In the genomic region with DNA sequence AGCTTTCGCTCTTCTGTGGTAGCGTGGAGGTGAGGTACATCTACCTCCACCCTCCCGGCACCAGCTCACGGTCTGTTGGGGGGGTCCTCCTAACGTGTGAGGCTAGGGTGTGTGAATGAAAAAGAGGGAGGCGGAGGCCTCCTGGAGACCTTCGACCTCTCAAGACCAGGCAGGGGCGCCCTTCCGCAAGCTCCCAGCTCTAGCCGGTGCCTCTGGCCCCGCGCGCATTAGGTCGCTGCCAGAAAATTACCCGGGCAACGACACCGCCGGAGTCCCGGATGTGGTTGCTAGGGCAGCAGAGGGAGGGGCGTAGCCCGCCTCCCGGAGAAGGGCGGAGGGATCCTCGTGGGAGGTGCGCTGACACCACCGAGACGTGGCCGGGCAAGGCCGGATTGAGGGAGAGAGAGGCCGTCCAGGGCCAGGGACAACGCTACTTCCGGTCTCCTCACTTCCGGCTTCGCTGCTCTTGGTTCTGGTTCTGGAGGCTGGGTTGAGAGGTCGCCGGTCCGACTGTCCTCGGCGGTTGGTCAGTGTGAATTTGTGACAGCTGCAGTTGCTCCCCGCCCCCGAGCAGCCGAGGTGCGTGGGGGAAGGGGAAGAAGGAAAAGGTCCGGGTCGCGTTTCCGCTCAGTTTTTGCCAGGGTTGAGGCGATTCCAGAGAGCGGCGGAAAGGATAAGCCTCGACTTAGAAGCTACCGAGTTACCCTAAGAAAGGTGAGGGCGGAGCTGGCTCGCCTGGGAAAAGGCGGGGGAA, we compare ENCODE assay signal across 1 cellular context.
TF ChIP-seq lines count a peak whose summit lies in the region.

A gene with protein sequence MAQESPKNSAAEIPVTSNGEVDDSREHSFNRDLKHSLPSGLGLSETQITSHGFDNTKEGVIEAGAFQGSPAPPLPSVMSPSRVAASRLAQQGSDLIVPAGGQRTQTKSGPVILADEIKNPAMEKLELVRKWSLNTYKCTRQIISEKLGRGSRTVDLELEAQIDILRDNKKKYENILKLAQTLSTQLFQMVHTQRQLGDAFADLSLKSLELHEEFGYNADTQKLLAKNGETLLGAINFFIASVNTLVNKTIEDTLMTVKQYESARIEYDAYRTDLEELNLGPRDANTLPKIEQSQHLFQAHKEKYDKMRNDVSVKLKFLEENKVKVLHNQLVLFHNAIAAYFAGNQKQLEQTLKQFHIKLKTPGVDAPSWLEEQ (plus strand): TSS at position 442 of the 754 bp plus-strand sequence. CDS start 49,680 bp downstream, outside the sequence.
Gene TIGD4 (minus strand): TSS at position 218 of the 754 bp plus-strand sequence. CDS start 8,726 bp downstream, outside the sequence.

TF ChIP-seq in GM23338, 12 proteins besides CTCF, POLR2A, EP300 and RAD21:
- TF ChIP-seq, protein P1, sequence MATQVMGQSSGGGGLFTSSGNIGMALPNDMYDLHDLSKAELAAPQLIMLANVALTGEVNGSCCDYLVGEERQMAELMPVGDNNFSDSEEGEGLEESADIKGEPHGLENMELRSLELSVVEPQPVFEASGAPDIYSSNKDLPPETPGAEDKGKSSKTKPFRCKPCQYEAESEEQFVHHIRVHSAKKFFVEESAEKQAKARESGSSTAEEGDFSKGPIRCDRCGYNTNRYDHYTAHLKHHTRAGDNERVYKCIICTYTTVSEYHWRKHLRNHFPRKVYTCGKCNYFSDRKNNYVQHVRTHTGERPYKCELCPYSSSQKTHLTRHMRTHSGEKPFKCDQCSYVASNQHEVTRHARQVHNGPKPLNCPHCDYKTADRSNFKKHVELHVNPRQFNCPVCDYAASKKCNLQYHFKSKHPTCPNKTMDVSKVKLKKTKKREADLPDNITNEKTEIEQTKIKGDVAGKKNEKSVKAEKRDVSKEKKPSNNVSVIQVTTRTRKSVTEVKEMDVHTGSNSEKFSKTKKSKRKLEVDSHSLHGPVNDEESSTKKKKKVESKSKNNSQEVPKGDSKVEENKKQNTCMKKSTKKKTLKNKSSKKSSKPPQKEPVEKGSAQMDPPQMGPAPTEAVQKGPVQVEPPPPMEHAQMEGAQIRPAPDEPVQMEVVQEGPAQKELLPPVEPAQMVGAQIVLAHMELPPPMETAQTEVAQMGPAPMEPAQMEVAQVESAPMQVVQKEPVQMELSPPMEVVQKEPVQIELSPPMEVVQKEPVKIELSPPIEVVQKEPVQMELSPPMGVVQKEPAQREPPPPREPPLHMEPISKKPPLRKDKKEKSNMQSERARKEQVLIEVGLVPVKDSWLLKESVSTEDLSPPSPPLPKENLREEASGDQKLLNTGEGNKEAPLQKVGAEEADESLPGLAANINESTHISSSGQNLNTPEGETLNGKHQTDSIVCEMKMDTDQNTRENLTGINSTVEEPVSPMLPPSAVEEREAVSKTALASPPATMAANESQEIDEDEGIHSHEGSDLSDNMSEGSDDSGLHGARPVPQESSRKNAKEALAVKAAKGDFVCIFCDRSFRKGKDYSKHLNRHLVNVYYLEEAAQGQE (IDR thresholded peaks at IDR 0.05; ENCODE audit: unreplicated experiment): no peak
- peak; percentile 85 for TF ChIP-seq ETS1 (IDR thresholded peaks at IDR 0.05)
- TF ChIP-seq CREB1 (CRISPR knock-in tag; IDR thresholded peaks at IDR 0.05; ENCODE audit: low read depth): peak; percentile 77
- TF ChIP-seq POLR2AphosphoS5 (IDR thresholded peaks at IDR 0.05; ENCODE audit: low read depth): peak; percentile 67
- no peak for TF ChIP-seq NANOG (IDR thresholded peaks at IDR 0.05; ENCODE audit: borderline replicate concordance)
